Comparison of ENCODE assay signal across 16 cellular contexts in the genomic region with DNA sequence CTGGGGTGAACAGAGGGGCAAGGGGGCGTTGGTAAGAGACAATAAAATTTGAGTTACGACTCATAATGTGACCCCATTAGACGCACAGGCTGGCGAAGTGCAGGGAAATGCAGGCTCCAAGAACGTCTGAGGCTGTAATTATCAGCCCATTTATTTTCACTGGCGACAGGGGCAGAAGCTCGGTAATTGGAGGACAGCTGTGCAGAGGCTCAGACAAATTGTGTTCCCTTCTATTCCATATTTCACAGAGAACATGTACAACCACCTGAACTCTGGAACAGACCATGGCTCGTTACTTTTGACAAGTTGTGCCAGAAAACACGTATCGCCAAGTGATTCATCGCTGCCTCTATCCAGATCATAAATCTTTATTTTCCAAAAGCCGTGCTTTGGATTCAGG.
DNase-seq lines count a peak whose midpoint lies in the region; ATAC-seq and TF ChIP-seq lines count a peak whose summit lies in the region.
"Had no signal": no experiment of that assay in that cellular context is flagged by ENCODE, and none has a peak within 500 bp of the region (broad histone marks: within the 10 kb centered on the region; RNA-seq: fewer than 3 reads in every experiment).

No MANE protein-coding gene starts in this region.

- H3F3A ChIP-seq in SK-N-SH (replicated peaks; ENCODE audit: insufficient read depth), result no peaks in the 10 kb centered on the region

- H3K4me1 ChIP-seq in SK-N-SH (ENCODE audit: control insufficient read depth in 1 of 2, insufficient read depth in 2 of 2, low read depth in 1 of 2, low read length in 1 of 2), result no peaks in the 10 kb centered on the region; a peak in 1 of 4 replicates
- H3K4me1 ChIP-seq in foreskin keratinocyte, result no peaks in the 10 kb centered on the region
- peaks cover 0 to 15% of the 10 kb centered on the region in 2 donors for H3K4me1 ChIP-seq in thoracic aorta (ENCODE audit: control insufficient read depth in 1 of 2, low read depth in 2 of 2)
- H3K4me1 ChIP-seq in esophagus squamous epithelium, result peaks cover 0 to 24% (median 0%) of the 10 kb centered on the region in 3 donors
- H3K4me1 ChIP-seq: adrenal gland had no signal

- H3K4me3 ChIP-seq in SK-N-SH (ENCODE audit: low read depth in 2 of 2, low read length in 1 of 2) (no peak overlapping the region), thoracic aorta (peak overlapping the region; percentile 3), esophagus squamous epithelium (no peak overlapping the region)
- H3K4me3 ChIP-seq: adrenal gland had no signal

- ATAC-seq in SK-N-SH treated with all-trans-retinoic acid at 6 μM for 48 hours (no peak), foreskin keratinocyte (peak; percentile 67), thoracic aorta (ENCODE audit: insufficient number of reproducible peaks, low FRiP score, low read depth) (no peak), HG02970 (IDR thresholded peaks at IDR 0.05; ENCODE audit: low FRiP score, unreplicated experiment) (no peak)
- ATAC-seq in activated CD4-positive, CD25-positive, alpha-beta regulatory T cell treated with anti-CD3 and anti-CD28 coated beads, Interleukin-2, amount 50 U/mL, for 24 hours, result no peak

- TF ChIP-seq CTCF in SK-N-SH (IDR thresholded peaks at IDR 0.05) (no peak), foreskin keratinocyte (conservative IDR thresholded peaks at IDR 0.05) (no peak), thoracic aorta (IDR thresholded peaks at IDR 0.05) (no peak), esophagus squamous epithelium (IDR thresholded peaks at IDR 0.05) (no peak)

- H3K27ac ChIP-seq in SK-N-SH (ENCODE audit: low read depth in 2 of 2, low read length in 1 of 2) (no peak overlapping the region), foreskin keratinocyte (no peak overlapping the region), thoracic aorta (no peak overlapping the region), esophagus squamous epithelium (peak overlapping the region in 1 of 4 donors; percentile 9)
- H3K27ac ChIP-seq: adrenal gland had no signal

- H3K27me3 ChIP-seq in SK-N-SH (ENCODE audit: insufficient read depth) (no peaks in the 10 kb centered on the region), foreskin keratinocyte (peaks cover 5% of the 10 kb centered on the region), thoracic aorta (replicated peaks; ENCODE audit: insufficient read depth) (no peaks in the 10 kb centered on the region), esophagus squamous epithelium (peaks cover 0 to 4% (median 0%) of the 10 kb centered on the region in 4 donors)

- TF ChIP-seq EP300 in SK-N-SH (IDR thresholded peaks at IDR 0.05; ENCODE audit: borderline replicate concordance in 1 of 2, low read depth in 1 of 2, low read length in 1 of 2), result no peak

- TF ChIP-seq POLR2A in esophagus squamous epithelium (IDR thresholded peaks at IDR 0.05), result no peak

- no peak overlapping the region for H3K4me2 ChIP-seq in SK-N-SH

- no peak for TF ChIP-seq RAD21 in SK-N-SH (IDR thresholded peaks at IDR 0.05; ENCODE audit: low read length)

- DNase-seq in SK-N-SH, result no peak
- peak; percentile 99 for DNase-seq in NCI-H446 treated with DMSO at 0.1 percent for 48 hours (lab: John Stamatoyannopoulos, UW)
- DNase-seq in foreskin keratinocyte, result peak in 1 of 2 donors; percentile 70
- DNase-seq in thoracic aorta (ENCODE audit: low spot score), result no peak
- DNase-seq in esophagus squamous epithelium (lab: John Stamatoyannopoulos, UW), result no peak
- DNase-seq: activated CD4-positive, CD25-positive, alpha-beta regulatory T cell; adrenal gland; CD4-positive, CD25-positive, alpha-beta regulatory T cell; cerebellar nuclear complex; effector memory CD4-positive, alpha-beta T cell; KG1; NCI-H187; NK-92 treated with Interleukin-12 subunit alpha and Interleukin-12 subunit beta, amount 100 ng/mL, for 24 hours had no signal

- 47% methylated on average over 11 of the region's 12 CpGs for WGBS in SK-N-SH (ENCODE audit: low lambda C conversion rate)
- 31 to 40% methylated on average over 12 of the region's 12 CpGs for WGBS in esophagus squamous epithelium, 2 donors

- no peaks in the 10 kb centered on the region for H3K9me3 ChIP-seq in SK-N-SH
- no peaks in the 10 kb centered on the region for H3K9me3 ChIP-seq in thoracic aorta
- H3K9me3 ChIP-seq in esophagus squamous epithelium, result no peaks in the 10 kb centered on the region
- H3K9me3 ChIP-seq: adrenal gland had no signal

- H3K9ac ChIP-seq in SK-N-SH, result no peak overlapping the region

- CTCF ChIA-PET in SK-N-SH (lab: Yijun Ruan, JAX), result no interaction called here

- H4K20me1 ChIP-seq in SK-N-SH (ENCODE audit: insufficient read depth), result no peaks in the 10 kb centered on the region

- no peaks in the 10 kb centered on the region for H3K79me2 ChIP-seq in SK-N-SH (ENCODE audit: insufficient read depth)

- POLR2A ChIA-PET in SK-N-SH (lab: Yijun Ruan, JAX), result no interaction called here

- intact Hi-C loops in esophagus squamous epithelium (cut with DNase I), result no loop called here

- H3K36me3 ChIP-seq in SK-N-SH (replicated peaks in 1 of 2; ENCODE audit: control insufficient read depth in 1 of 2, insufficient read depth in 2 of 2, low read length in 1 of 2), result no peaks in the 10 kb centered on the region
- H3K36me3 ChIP-seq in thoracic aorta, result no peaks in the 10 kb centered on the region
- no peaks in the 10 kb centered on the region for H3K36me3 ChIP-seq in esophagus squamous epithelium
- H3K36me3 ChIP-seq: adrenal gland had no signal

- no peak overlapping the region for H2AFZ ChIP-seq in SK-N-SH (ENCODE audit: low read depth)

- no peaks in the 10 kb centered on the region for H3K9me2 ChIP-seq in SK-N-SH

TF ChIP-seq in SK-N-SH treated with all-trans-retinoic acid at 6 μM for 48 hours, 23 proteins besides CTCF, POLR2A, EP300 and RAD21:
- TF ChIP-seq PPARA (CRISPR knock-in tag; IDR thresholded peaks at IDR 0.05; ENCODE audit: borderline replicate concordance) (no peak), RARB (CRISPR knock-in tag; IDR thresholded peaks at IDR 0.05) (no peak), ARNTL (CRISPR knock-in tag; IDR thresholded peaks at IDR 0.05; ENCODE audit: borderline replicate concordance, low read depth) (no peak), ISL1 (CRISPR knock-in tag; IDR thresholded peaks at IDR 0.05) (peak; percentile 21; the same call in 1 of the 2 replicates), OSR1 (CRISPR knock-in tag; IDR thresholded peaks at IDR 0.05) (no peak)

TF ChIP-seq in SK-N-SH, 30 proteins besides CTCF, POLR2A, EP300 and RAD21:
- TF ChIP-seq NRF1 (IDR thresholded peaks at IDR 0.05; ENCODE audit: low read depth, low read length) (no peak), ELF1 (IDR thresholded peaks at IDR 0.05) (no peak), RXRA (IDR thresholded peaks at IDR 0.05; ENCODE audit: borderline replicate concordance, low read depth) (no peak), IRF3 (IDR thresholded peaks at IDR 0.05; ENCODE audit: low read depth, low read length) (no peak), GABPA (IDR thresholded peaks at IDR 0.05; ENCODE audit: low read depth) (no peak), MXI1 (IDR thresholded peaks at IDR 0.05; ENCODE audit: low read depth, low read length) (no peak), EZH2phosphoT487 (IDR thresholded peaks at IDR 0.05; ENCODE audit: borderline replicate concordance, low read depth) (no peak), TCF12 (IDR thresholded peaks at IDR 0.05) (no peak), FOSL2 (IDR thresholded peaks at IDR 0.05; ENCODE audit: borderline replicate concordance, low read depth) (no peak), SMC3 (IDR thresholded peaks at IDR 0.05; ENCODE audit: low read depth, low read length) (no peak), YY1 (IDR thresholded peaks at IDR 0.05; ENCODE audit: low read depth) (no peak), POLR2AphosphoS5 (IDR thresholded peaks at IDR 0.05; ENCODE audit: low read depth, low read length) (no peak), FOXM1 (IDR thresholded peaks at IDR 0.05; ENCODE audit: low read depth) (no peak), CHD2 (IDR thresholded peaks at IDR 0.05; ENCODE audit: low read length, partially characterized antibody) (no peak), MEF2A (IDR thresholded peaks at IDR 0.05; ENCODE audit: borderline replicate concordance, low read depth) (no peak)
- TF ChIP-seq, protein P1, sequence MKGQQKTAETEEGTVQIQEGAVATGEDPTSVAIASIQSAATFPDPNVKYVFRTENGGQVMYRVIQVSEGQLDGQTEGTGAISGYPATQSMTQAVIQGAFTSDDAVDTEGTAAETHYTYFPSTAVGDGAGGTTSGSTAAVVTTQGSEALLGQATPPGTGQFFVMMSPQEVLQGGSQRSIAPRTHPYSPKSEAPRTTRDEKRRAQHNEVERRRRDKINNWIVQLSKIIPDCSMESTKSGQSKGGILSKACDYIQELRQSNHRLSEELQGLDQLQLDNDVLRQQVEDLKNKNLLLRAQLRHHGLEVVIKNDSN (IDR thresholded peaks at IDR 0.05; ENCODE audit: borderline replicate concordance, low read depth), result no peak
- TF ChIP-seq, protein P2, sequence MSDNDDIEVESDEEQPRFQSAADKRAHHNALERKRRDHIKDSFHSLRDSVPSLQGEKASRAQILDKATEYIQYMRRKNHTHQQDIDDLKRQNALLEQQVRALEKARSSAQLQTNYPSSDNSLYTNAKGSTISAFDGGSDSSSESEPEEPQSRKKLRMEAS (IDR thresholded peaks at IDR 0.05; ENCODE audit: low read depth), result no peak
- TF ChIP-seq, protein P3, sequence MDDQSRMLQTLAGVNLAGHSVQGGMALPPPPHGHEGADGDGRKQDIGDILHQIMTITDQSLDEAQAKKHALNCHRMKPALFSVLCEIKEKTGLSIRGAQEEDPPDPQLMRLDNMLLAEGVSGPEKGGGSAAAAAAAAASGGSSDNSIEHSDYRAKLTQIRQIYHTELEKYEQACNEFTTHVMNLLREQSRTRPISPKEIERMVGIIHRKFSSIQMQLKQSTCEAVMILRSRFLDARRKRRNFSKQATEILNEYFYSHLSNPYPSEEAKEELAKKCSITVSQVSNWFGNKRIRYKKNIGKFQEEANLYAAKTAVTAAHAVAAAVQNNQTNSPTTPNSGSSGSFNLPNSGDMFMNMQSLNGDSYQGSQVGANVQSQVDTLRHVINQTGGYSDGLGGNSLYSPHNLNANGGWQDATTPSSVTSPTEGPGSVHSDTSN (IDR thresholded peaks at IDR 0.05), result no peak
